In the genomic region with DNA sequence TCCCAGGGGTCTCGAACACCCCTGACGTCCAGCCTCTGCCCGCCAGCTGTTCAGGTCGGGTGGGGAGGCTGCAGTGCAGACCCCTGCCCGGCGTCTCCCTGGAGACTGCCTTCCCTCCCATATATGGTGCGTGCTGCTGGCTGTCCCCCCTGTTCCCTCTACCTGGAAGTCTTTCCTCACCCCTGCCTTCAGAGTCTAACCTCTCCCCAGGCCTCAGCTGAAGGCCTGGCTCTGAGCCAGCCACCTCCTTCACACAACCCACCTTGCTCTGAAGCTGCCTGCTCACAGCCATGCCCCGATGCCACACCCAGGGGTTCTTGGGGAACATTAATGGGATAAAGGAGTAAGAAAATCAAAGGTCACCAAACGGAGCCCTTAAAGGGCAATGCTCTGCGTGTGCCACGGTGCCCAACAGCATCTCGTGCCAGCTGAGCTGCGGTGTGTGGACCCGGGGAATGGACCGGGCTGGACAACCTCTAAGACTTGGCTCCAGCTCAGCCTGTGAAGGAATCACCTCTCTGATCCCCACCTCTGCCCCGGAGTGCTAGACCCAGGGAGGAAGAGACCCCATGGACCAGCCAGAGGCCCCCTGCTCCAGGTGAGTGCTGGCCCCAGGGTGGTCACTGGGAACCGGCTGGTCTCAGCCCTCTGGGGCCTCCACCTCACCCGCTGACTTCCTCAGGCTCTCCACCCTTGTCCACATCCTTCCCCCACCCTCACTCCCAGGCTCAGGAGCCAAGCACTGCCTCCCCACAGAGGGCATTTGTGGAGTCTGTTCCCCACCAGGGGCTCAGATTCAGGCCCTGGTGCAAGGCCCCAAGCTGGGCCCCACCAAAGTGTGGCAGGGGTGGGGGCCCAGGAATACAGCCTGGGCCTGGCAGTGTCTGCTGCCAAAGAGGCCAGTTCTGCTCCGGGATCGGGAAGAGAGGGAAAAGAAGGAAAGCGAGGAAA, we compare ENCODE assay signal across 12 cellular contexts. TPM values are rescaled to one million over a fixed set of nuclear protein-coding genes. Genes with fewer than 3 reads are reported as not detected.
A peak's percentile ranks its signal among the peaks of the same experiment; 100 is the strongest.
DNase-seq lines count a peak whose midpoint lies in the region; ATAC-seq, FAIRE-seq and TF ChIP-seq lines count a peak whose summit lies in the region.
"Had no signal": no experiment of that assay in that cellular context is flagged by ENCODE, and none has a peak within 500 bp of the region (broad histone marks: within the 10 kb centered on the region; RNA-seq: fewer than 3 reads in every experiment).

A gene (plus strand): TSS at position 407 of the 951 bp plus-strand sequence. CDS start 163 bp downstream, at position 570.

- peak within 1 kb of the TSS; percentile 64 for H3K27ac Mint-ChIP-seq in activated naive CD8-positive, alpha-beta T cell treated with anti-CD3 and anti-CD28 coated beads, Interleukin-2, amount 50 U/mL, for 24 hours

- intact Hi-C loops in heart left ventricle (cut with DNase I), result loop anchor here in 1 of 10 donors (10.0 kb wide), 1 partner anchor 97 kb away; no protein-coding TSS in a partner anchor
- intact Hi-C loops in left ventricle myocardium superior (cut with micrococcal nuclease), result no loop called here

- no peak within 1 kb of the TSS for H2AFZ ChIP-seq in hepatocyte

- H3K79me2 ChIP-seq in hepatocyte, result no peaks in the 10 kb centered on the region

- H3K4me3 Mint-ChIP-seq in activated naive CD8-positive, alpha-beta T cell treated with anti-CD3 and anti-CD28 coated beads, Interleukin-2, amount 50 U/mL, for 24 hours, result peak within 1 kb of the TSS; percentile 64

- H3K27ac ChIP-seq in heart left ventricle (no peak within 1 kb of the TSS), muscle layer of duodenum (ENCODE audit: low read length) (peak within 1 kb of the TSS; percentile 80), urinary bladder (ENCODE audit: low read depth) (no peak within 1 kb of the TSS), hepatocyte (no peak within 1 kb of the TSS)
- H3K27ac ChIP-seq: RWPE1 had no signal

- DNase-seq in heart left ventricle, result peak in 3 of 5 donors; percentile 12 to 35 (median 20)
- no peak for DNase-seq in left ventricle myocardium superior
- peak; percentile 12 for DNase-seq in activated naive CD8-positive, alpha-beta T cell treated with anti-CD3 and anti-CD28 coated beads, Interleukin-2, amount 50 U/mL, for 24 hours
- no peak for DNase-seq in GM13977 (ENCODE audit: low spot score)
- no peak for DNase-seq in HTR-8/SVneo (ENCODE audit: insufficient read length, low spot score)
- no peak for DNase-seq in hepatocyte (ENCODE audit: low spot score)
- DNase-seq: caudate nucleus, NCI-H2227 treated with DMSO at 0.1 percent for 48 hours had no signal

- no peaks in the 10 kb centered on the region for H4K20me1 ChIP-seq in hepatocyte (ENCODE audit: insufficient read depth, poor library complexity, severe bottlenecking)

- no peaks in the 10 kb centered on the region for H3K9me2 ChIP-seq in hepatocyte (replicated peaks; ENCODE audit: insufficient read depth)

- peaks cover 12% of the 10 kb centered on the region for H3K9me3 Mint-ChIP-seq in activated naive CD8-positive, alpha-beta T cell treated with anti-CD3 and anti-CD28 coated beads, Interleukin-2, amount 50 U/mL, for 24 hours

- FAIRE-seq in HTR-8/SVneo (lab: Jason Lieb, UNC), result no peak
- FAIRE-seq: frontal cortex had no signal

- H3K36me3 ChIP-seq in heart left ventricle (no peaks in the 10 kb centered on the region), muscle layer of duodenum (ENCODE audit: control insufficient read depth in 1 of 2, insufficient read depth in 2 of 2, low read length in 2 of 2) (no peaks in the 10 kb centered on the region), urinary bladder (ENCODE audit: insufficient read depth) (no peaks in the 10 kb centered on the region), hepatocyte (replicated peaks; ENCODE audit: insufficient read depth, low read depth) (no peaks in the 10 kb centered on the region)

- peaks cover 39 to 68% (median 54%) of the 10 kb centered on the region in 9 donors for H3K27me3 ChIP-seq in heart left ventricle
- H3K27me3 ChIP-seq in muscle layer of duodenum (ENCODE audit: low read depth, low read length), result peaks cover 43% of the 10 kb centered on the region
- no peaks in the 10 kb centered on the region for H3K27me3 ChIP-seq in hepatocyte

- H3K4me1 Mint-ChIP-seq in activated naive CD8-positive, alpha-beta T cell treated with anti-CD3 and anti-CD28 coated beads, Interleukin-2, amount 50 U/mL, for 24 hours, result peaks cover 41% of the 10 kb centered on the region

- ATAC-seq in heart left ventricle (no peak), left ventricle myocardium superior (no peak)
- ATAC-seq in activated naive CD8-positive, alpha-beta T cell treated with anti-CD3 and anti-CD28 coated beads, Interleukin-2, amount 50 U/mL, for 24 hours, result no peak

- WGBS in heart left ventricle, 4 donors, result 67 to 77% (median 72%) methylated on average over 14 to 21 of the region's 21 CpGs
- WGBS in urinary bladder, result 72% methylated on average over 21 of the region's 21 CpGs
- WGBS in hepatocyte (ENCODE audit: low lambda C conversion rate, missing lambda C conversion rate), result 91% methylated on average over 21 of the region's 21 CpGs

- peaks cover 0 to 31% (median 16%) of the 10 kb centered on the region in 12 donors for H3K4me1 ChIP-seq in heart left ventricle
- peaks cover 0 to 30% of the 10 kb centered on the region in 2 donors for H3K4me1 ChIP-seq in muscle layer of duodenum (ENCODE audit: control insufficient read depth in 1 of 2, insufficient read depth in 2 of 2, low read length in 2 of 2)
- no peaks in the 10 kb centered on the region for H3K4me1 ChIP-seq in urinary bladder (ENCODE audit: insufficient read depth)
- no peaks in the 10 kb centered on the region for H3K4me1 ChIP-seq in hepatocyte (ENCODE audit: insufficient read depth)

- peaks cover 5% of the 10 kb centered on the region for H3K36me3 Mint-ChIP-seq in activated naive CD8-positive, alpha-beta T cell treated with anti-CD3 and anti-CD28 coated beads, Interleukin-2, amount 50 U/mL, for 24 hours (ENCODE audit: low read depth)

- no peak for TF ChIP-seq POLR2A in heart left ventricle (IDR thresholded peaks at IDR 0.05)

- no peak for TF ChIP-seq CTCF in heart left ventricle (IDR thresholded peaks at IDR 0.05)
- no peak for TF ChIP-seq CTCF in GM13977 (IDR thresholded peaks at IDR 0.05; ENCODE audit: extremely low read depth, insufficient read depth, missing control alignments)
- TF ChIP-seq CTCF in hepatocyte (IDR thresholded peaks at IDR 0.05; ENCODE audit: poor library complexity), result no peak

- H3K27me3 Mint-ChIP-seq in activated naive CD8-positive, alpha-beta T cell treated with anti-CD3 and anti-CD28 coated beads, Interleukin-2, amount 50 U/mL, for 24 hours, result peaks cover 35% of the 10 kb centered on the region

- H3K4me2 ChIP-seq in hepatocyte, result no peak within 1 kb of the TSS

- in situ Hi-C loops in GM13977 (cut with MboI; ENCODE audit: low pct_unique_long_range_greater_than_20kb, low sequenced_read_pairs, unreplicated experiment), result no loop called here

- H3K4me3 ChIP-seq in heart left ventricle (peak within 1 kb of the TSS in 10 of 12 donors; percentile 3 to 49 (median 30)), muscle layer of duodenum (ENCODE audit: low read depth in 1 of 2, low read length in 2 of 2) (peak within 1 kb of the TSS; percentile 44 to 51), urinary bladder (ENCODE audit: low read depth, low read length) (peak within 1 kb of the TSS; percentile 28), hepatocyte (no peak within 1 kb of the TSS)

- H3K9me3 ChIP-seq in heart left ventricle, result peaks cover 0 to 3% (median 0%) of the 10 kb centered on the region in 12 donors
- peaks cover 0 to 5% of the 10 kb centered on the region in 2 donors for H3K9me3 ChIP-seq in muscle layer of duodenum (ENCODE audit: control insufficient read depth in 1 of 2, low read length in 2 of 2)
- H3K9me3 ChIP-seq in hepatocyte (ENCODE audit: low read depth), result no peaks in the 10 kb centered on the region

RNA-seq across cellular contexts. Expression of the gene that starts here (rescaled TPM):
- under 1 TPM in 4 of 9 donors, not detected in 5; 0.09 to 0.20 (median 0.16) TPM for total RNA-seq in heart left ventricle
- under 1 TPM in 1 of 2 donors, not detected in 1; 0.14 TPM for polyA plus RNA-seq in heart left ventricle
- total RNA-seq in left ventricle myocardium superior, result 0.32 TPM
- not detected for total RNA-seq in urinary bladder
- 0.67 TPM for polyA plus RNA-seq in urinary bladder
- total RNA-seq in hepatocyte, result not detected in 2 replicates
- polyA plus RNA-seq in hepatocyte, result 1.4 TPM in 1 of 2 replicates, not detected in the other
- total RNA-seq: frontal cortex had no signal

Comparison
In these comparisons a context has a peak if more than half of its experiments do, and no peak if none do; other contexts are left out.
1. Peak in DNase-seq and H3K4me3 ChIP-seq in heart left ventricle; RNA of the gene not detected or under 1 TPM.